Comparison of ENCODE assay signal across 18 cellular contexts in genomic region chr10:26829810-26830515, GRCh38. TPM values are rescaled to one million over a fixed set of nuclear protein-coding genes. Genes with fewer than 3 reads are reported as not detected.
DNase-seq lines count a peak whose midpoint lies in the region; ATAC-seq and TF ChIP-seq lines count a peak whose summit lies in the region.
"Had no signal": no experiment of that assay in that cellular context is flagged by ENCODE, and none has a peak within 500 bp of the region (broad histone marks: within the 10 kb centered on the region; RNA-seq: fewer than 3 reads in every experiment).

No MANE protein-coding gene starts in this region.

- no peak for ATAC-seq in activated T-cell treated with anti-CD3 and anti-CD28 coated beads, Interleukin-2, amount 50 U/mL, for 4 hours
- no peak for ATAC-seq in activated T-helper 17 cell treated with anti-CD3 and anti-CD28 coated beads, Interleukin-2, amount 50 U/mL, for 72 hours (replicated peaks)
- ATAC-seq in GM19455 (IDR thresholded peaks at IDR 0.05; ENCODE audit: unreplicated experiment) (no peak), omental fat pad (ENCODE audit: low FRiP score) (no peak)
- ATAC-seq: Panc1 had no signal

- H3K4me1 Mint-ChIP-seq in activated T-cell treated with anti-CD3 and anti-CD28 coated beads, Interleukin-2, amount 50 U/mL, for 24 hours (ENCODE audit: low read depth), result peaks cover 60% of the 10 kb centered on the region
- peaks cover 58% of the 10 kb centered on the region for H3K4me1 Mint-ChIP-seq in activated T-cell treated with anti-CD3 and anti-CD28 coated beads, Interleukin-2, amount 50 U/mL, for 4 hours (ENCODE audit: low read depth)
- peaks cover 39% of the 10 kb centered on the region for H3K4me1 Mint-ChIP-seq in activated T-helper 17 cell treated with anti-CD3 and anti-CD28 coated beads, Interleukin-2, amount 50 U/mL, for 72 hours

- H3K27ac Mint-ChIP-seq in activated T-cell treated with anti-CD3 and anti-CD28 coated beads, Interleukin-2, amount 50 U/mL, for 24 hours, result peak overlapping the region; percentile 39
- peak overlapping the region; percentile 14 for H3K27ac Mint-ChIP-seq in activated T-helper 17 cell treated with anti-CD3 and anti-CD28 coated beads, Interleukin-2, amount 50 U/mL, for 72 hours

- peaks cover under 1% of the 10 kb centered on the region for H3K9me3 Mint-ChIP-seq in activated T-cell treated with anti-CD3 and anti-CD28 coated beads, Interleukin-2, amount 50 U/mL, for 24 hours
- H3K9me3 Mint-ChIP-seq in activated T-cell treated with anti-CD3 and anti-CD28 coated beads, Interleukin-2, amount 50 U/mL, for 4 hours, result no peaks in the 10 kb centered on the region
- H3K9me3 Mint-ChIP-seq in activated T-helper 17 cell treated with anti-CD3 and anti-CD28 coated beads, Interleukin-2, amount 50 U/mL, for 72 hours, result no peaks in the 10 kb centered on the region

- no peak overlapping the region for H3K4me3 Mint-ChIP-seq in activated T-cell treated with anti-CD3 and anti-CD28 coated beads, Interleukin-2, amount 50 U/mL, for 24 hours
- H3K4me3 Mint-ChIP-seq in activated T-cell treated with anti-CD3 and anti-CD28 coated beads, Interleukin-2, amount 50 U/mL, for 4 hours, result no peak overlapping the region
- H3K4me3 Mint-ChIP-seq in activated T-helper 17 cell treated with anti-CD3 and anti-CD28 coated beads, Interleukin-2, amount 50 U/mL, for 72 hours, result peak overlapping the region; percentile 2

- TF ChIP-seq CTCF in omental fat pad (IDR thresholded peaks at IDR 0.05), result no peak

- H3K36me3 Mint-ChIP-seq in activated T-cell treated with anti-CD3 and anti-CD28 coated beads, Interleukin-2, amount 50 U/mL, for 24 hours (ENCODE audit: low read depth), result peaks cover 26% of the 10 kb centered on the region
- peaks cover 8% of the 10 kb centered on the region for H3K36me3 Mint-ChIP-seq in activated T-cell treated with anti-CD3 and anti-CD28 coated beads, Interleukin-2, amount 50 U/mL, for 4 hours (ENCODE audit: insufficient read depth)
- peaks cover 19% of the 10 kb centered on the region for H3K36me3 Mint-ChIP-seq in activated T-helper 17 cell treated with anti-CD3 and anti-CD28 coated beads, Interleukin-2, amount 50 U/mL, for 72 hours (ENCODE audit: low read depth)

- H3K27me3 Mint-ChIP-seq in activated T-cell treated with anti-CD3 and anti-CD28 coated beads, Interleukin-2, amount 50 U/mL, for 24 hours, result no peaks in the 10 kb centered on the region
- H3K27me3 Mint-ChIP-seq in activated T-cell treated with anti-CD3 and anti-CD28 coated beads, Interleukin-2, amount 50 U/mL, for 4 hours (ENCODE audit: low read depth), result no peaks in the 10 kb centered on the region
- H3K27me3 Mint-ChIP-seq in activated T-helper 17 cell treated with anti-CD3 and anti-CD28 coated beads, Interleukin-2, amount 50 U/mL, for 72 hours, result no peaks in the 10 kb centered on the region

- DNase-seq in activated T-cell treated with anti-CD3 and anti-CD28 coated beads, Interleukin-2, amount 50 U/mL, for 24 hours, result no peak
- DNase-seq in activated T-cell treated with anti-CD3 and anti-CD28 coated beads, Interleukin-2, amount 50 U/mL, for 4 hours, result no peak
- DNase-seq in Kasumi-1 (lab: John Stamatoyannopoulos, UW), result peak; percentile 88 to 91
- peak; percentile 30 for DNase-seq in pons (ENCODE audit: low spot score)
- no peak for DNase-seq in omental fat pad (ENCODE audit: low spot score)
- no peak for DNase-seq in nucleus accumbens (lab: John Stamatoyannopoulos, UW)
- DNase-seq: activated CD4-positive, CD25-positive, alpha-beta regulatory T cell; aorta; DMS153; foreskin fibroblast; Karpas-422; left ventricle myocardium inferior; NCI-H2029 treated with DMSO at 0.1 percent for 48 hours; NCI-H526 treated with DMSO at 0.1 percent for 48 hours; stomach had no signal

RNA-seq across cellular contexts. Expression of gene ABI1, which starts 30.8 kb away (rescaled TPM):
- total RNA-seq in activated T-cell treated with anti-CD3 and anti-CD28 coated beads, Interleukin-2, amount 50 U/mL, for 4 hours, result 10 to 100 TPM; 36.0 to 40.6 (median 39.1) TPM
- total RNA-seq in activated T-helper 17 cell treated with anti-CD3 and anti-CD28 coated beads, Interleukin-2, amount 50 U/mL, for 72 hours, result 10 to 100 TPM; 51.5 to 74.9 TPM
- 10 to 100 TPM; 35.4 to 51.1 (median 39.8) TPM for total RNA-seq in omental fat pad

Comparison
In these comparisons a context has a peak if more than half of its experiments do, and no peak if none do; other contexts are left out.
1. DNase-seq: peak in Kasumi-1 (2 of 2) and pons (single experiment); none in activated T-cell treated with anti-CD3 and anti-CD28 coated beads, Interleukin-2, amount 50 U/mL, for 24 hours (single experiment), activated T-cell treated with anti-CD3 and anti-CD28 coated beads, Interleukin-2, amount 50 U/mL, for 4 hours (single experiment), omental fat pad (single experiment) and nucleus accumbens (0 of 56).